1 cellular context compared by ENCODE assay signal in the genomic region with DNA sequence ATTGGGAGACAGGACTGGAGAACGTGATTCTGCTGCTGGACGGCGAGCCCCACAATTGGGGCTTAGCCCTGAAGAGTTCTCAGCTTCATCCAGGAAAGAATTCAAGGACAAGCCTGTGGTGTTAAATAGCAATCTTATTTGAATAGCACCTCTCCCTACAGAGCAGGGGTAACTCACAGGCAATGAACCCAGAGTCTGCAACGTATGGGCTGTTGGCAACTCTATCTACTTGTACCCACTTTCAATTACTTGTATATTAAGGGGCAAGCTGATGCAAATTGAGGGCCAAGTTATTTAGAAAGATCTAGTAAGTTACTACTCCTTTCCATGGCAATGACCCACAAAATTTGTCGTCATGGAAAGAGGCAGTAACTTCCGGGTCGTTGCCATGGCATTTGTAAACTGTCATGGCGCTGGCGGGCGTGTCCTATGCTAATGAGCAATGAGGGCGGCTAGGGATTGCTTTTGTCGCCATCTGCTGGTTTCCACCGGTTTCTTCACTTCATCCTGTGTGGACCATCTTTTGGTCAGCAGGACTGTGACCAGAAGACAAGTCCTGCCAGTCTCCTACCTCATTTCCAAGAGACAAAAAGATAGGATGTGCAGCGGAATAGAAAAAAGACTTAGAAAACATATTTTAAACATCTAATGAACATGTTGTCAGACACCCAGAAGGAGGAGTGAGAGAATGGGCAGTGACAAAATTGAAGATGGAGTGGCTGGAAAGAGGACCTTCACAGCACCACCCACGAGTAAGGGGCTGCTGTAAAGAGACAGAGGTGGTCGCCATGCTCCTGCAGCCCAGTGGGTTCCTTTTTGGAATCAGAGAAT.
TF ChIP-seq lines count a peak whose summit lies in the region.

No MANE protein-coding gene starts in this region.

TF ChIP-seq in K562, 482 proteins besides CTCF, POLR2A, EP300 and RAD21 (continued from another document and continues in another):
- TF ChIP-seq, protein P1, sequence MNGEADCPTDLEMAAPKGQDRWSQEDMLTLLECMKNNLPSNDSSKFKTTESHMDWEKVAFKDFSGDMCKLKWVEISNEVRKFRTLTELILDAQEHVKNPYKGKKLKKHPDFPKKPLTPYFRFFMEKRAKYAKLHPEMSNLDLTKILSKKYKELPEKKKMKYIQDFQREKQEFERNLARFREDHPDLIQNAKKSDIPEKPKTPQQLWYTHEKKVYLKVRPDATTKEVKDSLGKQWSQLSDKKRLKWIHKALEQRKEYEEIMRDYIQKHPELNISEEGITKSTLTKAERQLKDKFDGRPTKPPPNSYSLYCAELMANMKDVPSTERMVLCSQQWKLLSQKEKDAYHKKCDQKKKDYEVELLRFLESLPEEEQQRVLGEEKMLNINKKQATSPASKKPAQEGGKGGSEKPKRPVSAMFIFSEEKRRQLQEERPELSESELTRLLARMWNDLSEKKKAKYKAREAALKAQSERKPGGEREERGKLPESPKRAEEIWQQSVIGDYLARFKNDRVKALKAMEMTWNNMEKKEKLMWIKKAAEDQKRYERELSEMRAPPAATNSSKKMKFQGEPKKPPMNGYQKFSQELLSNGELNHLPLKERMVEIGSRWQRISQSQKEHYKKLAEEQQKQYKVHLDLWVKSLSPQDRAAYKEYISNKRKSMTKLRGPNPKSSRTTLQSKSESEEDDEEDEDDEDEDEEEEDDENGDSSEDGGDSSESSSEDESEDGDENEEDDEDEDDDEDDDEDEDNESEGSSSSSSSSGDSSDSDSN (IDR thresholded peaks at IDR 0.05; ENCODE audit: borderline replicate concordance in 1 of 2, low read depth in 2 of 2, low read length in 2 of 2), result no peak
- TF ChIP-seq ZKSCAN8 (CRISPR knock-in tag; IDR thresholded peaks at IDR 0.05), result no peak
- TF ChIP-seq, protein P2, sequence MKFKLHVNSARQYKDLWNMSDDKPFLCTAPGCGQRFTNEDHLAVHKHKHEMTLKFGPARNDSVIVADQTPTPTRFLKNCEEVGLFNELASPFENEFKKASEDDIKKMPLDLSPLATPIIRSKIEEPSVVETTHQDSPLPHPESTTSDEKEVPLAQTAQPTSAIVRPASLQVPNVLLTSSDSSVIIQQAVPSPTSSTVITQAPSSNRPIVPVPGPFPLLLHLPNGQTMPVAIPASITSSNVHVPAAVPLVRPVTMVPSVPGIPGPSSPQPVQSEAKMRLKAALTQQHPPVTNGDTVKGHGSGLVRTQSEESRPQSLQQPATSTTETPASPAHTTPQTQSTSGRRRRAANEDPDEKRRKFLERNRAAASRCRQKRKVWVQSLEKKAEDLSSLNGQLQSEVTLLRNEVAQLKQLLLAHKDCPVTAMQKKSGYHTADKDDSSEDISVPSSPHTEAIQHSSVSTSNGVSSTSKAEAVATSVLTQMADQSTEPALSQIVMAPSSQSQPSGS (CRISPR knock-in tag; IDR thresholded peaks at IDR 0.05), result no peak
- TF ChIP-seq SOX6 (IDR thresholded peaks at IDR 0.05), result no peak
- no peak for TF ChIP-seq ZNF316 (IDR thresholded peaks at IDR 0.05)
- TF ChIP-seq IFI16 (CRISPR knock-in tag; IDR thresholded peaks at IDR 0.05), result no peak
- no peak for TF ChIP-seq KLF16 (IDR thresholded peaks at IDR 0.05)
- TF ChIP-seq NCOR1 (IDR thresholded peaks at IDR 0.05), result no peak
- peak; percentile 90 for TF ChIP-seq CC2D1A (IDR thresholded peaks at IDR 0.05)
- peak; percentile 70; the same call in 1 of the 2 replicates for TF ChIP-seq EHMT2 (IDR thresholded peaks at IDR 0.05)
- peak; percentile 53 for TF ChIP-seq TBP (optimal IDR thresholded peaks at IDR 0.05; ENCODE audit: low read depth, low read length)
- TF ChIP-seq, protein P3, sequence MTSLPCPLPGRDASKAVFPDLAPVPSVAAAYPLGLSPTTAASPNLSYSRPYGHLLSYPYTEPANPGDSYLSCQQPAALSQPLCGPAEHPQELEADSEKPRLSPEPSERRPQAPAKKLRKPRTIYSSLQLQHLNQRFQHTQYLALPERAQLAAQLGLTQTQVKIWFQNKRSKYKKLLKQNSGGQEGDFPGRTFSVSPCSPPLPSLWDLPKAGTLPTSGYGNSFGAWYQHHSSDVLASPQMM (CRISPR knock-in tag; IDR thresholded peaks at IDR 0.05), result no peak
- no peak for TF ChIP-seq GTF2A2 (tag; IDR thresholded peaks at IDR 0.05)
- peak in 1 of 2 experiments; percentile 98; a peak in 2 of 4 replicates for TF ChIP-seq CSDE1 (IDR thresholded peaks at IDR 0.05)
- 0 out of 4 replicates have a peak, but pooled peaks of 1 of the 2 experiments have one; percentile 31 for TF ChIP-seq TRIM24 (IDR thresholded peaks at IDR 0.05)
- TF ChIP-seq, protein P4, sequence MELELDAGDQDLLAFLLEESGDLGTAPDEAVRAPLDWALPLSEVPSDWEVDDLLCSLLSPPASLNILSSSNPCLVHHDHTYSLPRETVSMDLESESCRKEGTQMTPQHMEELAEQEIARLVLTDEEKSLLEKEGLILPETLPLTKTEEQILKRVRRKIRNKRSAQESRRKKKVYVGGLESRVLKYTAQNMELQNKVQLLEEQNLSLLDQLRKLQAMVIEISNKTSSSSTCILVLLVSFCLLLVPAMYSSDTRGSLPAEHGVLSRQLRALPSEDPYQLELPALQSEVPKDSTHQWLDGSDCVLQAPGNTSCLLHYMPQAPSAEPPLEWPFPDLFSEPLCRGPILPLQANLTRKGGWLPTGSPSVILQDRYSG (tag; conservative IDR thresholded peaks at IDR 0.05; ENCODE audit: low read depth), result no peak; the same call in 1 of the 2 replicates
- TF ChIP-seq SMC3 (conservative IDR thresholded peaks at IDR 0.05; ENCODE audit: insufficient read depth, low read depth, low read length), result peak; percentile 97
- no peak for TF ChIP-seq SMARCA5 (IDR thresholded peaks at IDR 0.05)
- TF ChIP-seq JUN (IDR thresholded peaks at IDR 0.05; ENCODE audit: borderline replicate concordance, low read depth, low read length), result peak; percentile 81
- TF ChIP-seq JUN (CRISPR knock-in tag; IDR thresholded peaks at IDR 0.05; ENCODE audit: borderline replicate concordance), result no peak
- TF ChIP-seq SAFB (IDR thresholded peaks at IDR 0.05; ENCODE audit: borderline replicate concordance, low read depth, low read length), result no peak
- peak; percentile 99 for TF ChIP-seq MXI1 (IDR thresholded peaks at IDR 0.05; ENCODE audit: low read depth, low read length)
- TF ChIP-seq BHLHE40 (IDR thresholded peaks at IDR 0.05; ENCODE audit: low read length), result peak; percentile 58
- no peak for TF ChIP-seq RBM22 (IDR thresholded peaks at IDR 0.05; ENCODE audit: low read depth, low read length, poor library complexity, severe bottlenecking)
- TF ChIP-seq NELFE (IDR thresholded peaks at IDR 0.05; ENCODE audit: insufficient read depth, insufficient read length), result no peak
- peak; percentile 94 to 100 (median 99) for TF ChIP-seq YY1 (IDR thresholded peaks at IDR 0.05; ENCODE audit: borderline replicate concordance in 1 of 3, control insufficient read depth in 1 of 3, extremely low read depth in 1 of 3, insufficient read depth in 3 of 3, insufficient read length in 1 of 3, insufficient replicate concordance in 2 of 3, low read depth in 1 of 3, low read length in 2 of 3)
- no peak for TF ChIP-seq SLC30A9 (CRISPR knock-in tag; IDR thresholded peaks at IDR 0.05)
- TF ChIP-seq, protein P5, sequence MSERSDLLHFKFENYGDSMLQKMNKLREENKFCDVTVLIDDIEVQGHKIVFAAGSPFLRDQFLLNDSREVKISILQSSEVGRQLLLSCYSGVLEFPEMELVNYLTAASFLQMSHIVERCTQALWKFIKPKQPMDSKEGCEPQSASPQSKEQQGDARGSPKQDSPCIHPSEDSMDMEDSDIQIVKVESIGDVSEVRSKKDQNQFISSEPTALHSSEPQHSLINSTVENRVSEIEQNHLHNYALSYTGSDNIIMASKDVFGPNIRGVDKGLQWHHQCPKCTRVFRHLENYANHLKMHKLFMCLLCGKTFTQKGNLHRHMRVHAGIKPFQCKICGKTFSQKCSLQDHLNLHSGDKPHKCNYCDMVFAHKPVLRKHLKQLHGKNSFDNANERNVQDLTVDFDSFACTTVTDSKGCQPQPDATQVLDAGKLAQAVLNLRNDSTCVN (CRISPR knock-in tag; IDR thresholded peaks at IDR 0.05), result no peak
- no peak for TF ChIP-seq MTA1 (IDR thresholded peaks at IDR 0.05; ENCODE audit: borderline replicate concordance)
- TF ChIP-seq FOXK2 (conservative IDR thresholded peaks at IDR 0.05 in 1 of 2, IDR thresholded peaks at IDR 0.05 in 1 of 2; ENCODE audit: low read depth in 2 of 2), result peak; percentile 45 to 64; a peak in 2 of 4 replicates
- no peak for TF ChIP-seq SIN3B (IDR thresholded peaks at IDR 0.05; ENCODE audit: low read depth)
- TF ChIP-seq, protein P6, sequence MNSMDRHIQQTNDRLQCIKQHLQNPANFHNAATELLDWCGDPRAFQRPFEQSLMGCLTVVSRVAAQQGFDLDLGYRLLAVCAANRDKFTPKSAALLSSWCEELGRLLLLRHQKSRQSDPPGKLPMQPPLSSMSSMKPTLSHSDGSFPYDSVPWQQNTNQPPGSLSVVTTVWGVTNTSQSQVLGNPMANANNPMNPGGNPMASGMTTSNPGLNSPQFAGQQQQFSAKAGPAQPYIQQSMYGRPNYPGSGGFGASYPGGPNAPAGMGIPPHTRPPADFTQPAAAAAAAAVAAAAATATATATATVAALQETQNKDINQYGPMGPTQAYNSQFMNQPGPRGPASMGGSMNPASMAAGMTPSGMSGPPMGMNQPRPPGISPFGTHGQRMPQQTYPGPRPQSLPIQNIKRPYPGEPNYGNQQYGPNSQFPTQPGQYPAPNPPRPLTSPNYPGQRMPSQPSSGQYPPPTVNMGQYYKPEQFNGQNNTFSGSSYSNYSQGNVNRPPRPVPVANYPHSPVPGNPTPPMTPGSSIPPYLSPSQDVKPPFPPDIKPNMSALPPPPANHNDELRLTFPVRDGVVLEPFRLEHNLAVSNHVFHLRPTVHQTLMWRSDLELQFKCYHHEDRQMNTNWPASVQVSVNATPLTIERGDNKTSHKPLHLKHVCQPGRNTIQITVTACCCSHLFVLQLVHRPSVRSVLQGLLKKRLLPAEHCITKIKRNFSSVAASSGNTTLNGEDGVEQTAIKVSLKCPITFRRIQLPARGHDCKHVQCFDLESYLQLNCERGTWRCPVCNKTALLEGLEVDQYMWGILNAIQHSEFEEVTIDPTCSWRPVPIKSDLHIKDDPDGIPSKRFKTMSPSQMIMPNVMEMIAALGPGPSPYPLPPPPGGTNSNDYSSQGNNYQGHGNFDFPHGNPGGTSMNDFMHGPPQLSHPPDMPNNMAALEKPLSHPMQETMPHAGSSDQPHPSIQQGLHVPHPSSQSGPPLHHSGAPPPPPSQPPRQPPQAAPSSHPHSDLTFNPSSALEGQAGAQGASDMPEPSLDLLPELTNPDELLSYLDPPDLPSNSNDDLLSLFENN (IDR thresholded peaks at IDR 0.05; ENCODE audit: low read depth in 2 of 2, low read length in 2 of 2), result peak in 1 of 2 experiments; percentile 83; a peak in 2 of 4 replicates
- TF ChIP-seq KAT2B (IDR thresholded peaks at IDR 0.05; ENCODE audit: low read depth, low read length), result no peak
- TF ChIP-seq JUNB (CRISPR knock-in tag; conservative IDR thresholded peaks at IDR 0.05), result no peak
- TF ChIP-seq ZC3H11A (IDR thresholded peaks at IDR 0.05; ENCODE audit: low read depth, low read length), result 0 out of 2 replicates have a peak, but pooled peaks have one; percentile 75
- TF ChIP-seq JUND (IDR thresholded peaks at IDR 0.05; ENCODE audit: borderline replicate concordance, low read depth, low read length), result peak; percentile 89
- peak; percentile 91; the same call in 2 of the 3 replicates for TF ChIP-seq JUND (tag; IDR thresholded peaks at IDR 0.05; ENCODE audit: borderline replicate concordance, low read depth, low read length)
- TF ChIP-seq, protein P7, sequence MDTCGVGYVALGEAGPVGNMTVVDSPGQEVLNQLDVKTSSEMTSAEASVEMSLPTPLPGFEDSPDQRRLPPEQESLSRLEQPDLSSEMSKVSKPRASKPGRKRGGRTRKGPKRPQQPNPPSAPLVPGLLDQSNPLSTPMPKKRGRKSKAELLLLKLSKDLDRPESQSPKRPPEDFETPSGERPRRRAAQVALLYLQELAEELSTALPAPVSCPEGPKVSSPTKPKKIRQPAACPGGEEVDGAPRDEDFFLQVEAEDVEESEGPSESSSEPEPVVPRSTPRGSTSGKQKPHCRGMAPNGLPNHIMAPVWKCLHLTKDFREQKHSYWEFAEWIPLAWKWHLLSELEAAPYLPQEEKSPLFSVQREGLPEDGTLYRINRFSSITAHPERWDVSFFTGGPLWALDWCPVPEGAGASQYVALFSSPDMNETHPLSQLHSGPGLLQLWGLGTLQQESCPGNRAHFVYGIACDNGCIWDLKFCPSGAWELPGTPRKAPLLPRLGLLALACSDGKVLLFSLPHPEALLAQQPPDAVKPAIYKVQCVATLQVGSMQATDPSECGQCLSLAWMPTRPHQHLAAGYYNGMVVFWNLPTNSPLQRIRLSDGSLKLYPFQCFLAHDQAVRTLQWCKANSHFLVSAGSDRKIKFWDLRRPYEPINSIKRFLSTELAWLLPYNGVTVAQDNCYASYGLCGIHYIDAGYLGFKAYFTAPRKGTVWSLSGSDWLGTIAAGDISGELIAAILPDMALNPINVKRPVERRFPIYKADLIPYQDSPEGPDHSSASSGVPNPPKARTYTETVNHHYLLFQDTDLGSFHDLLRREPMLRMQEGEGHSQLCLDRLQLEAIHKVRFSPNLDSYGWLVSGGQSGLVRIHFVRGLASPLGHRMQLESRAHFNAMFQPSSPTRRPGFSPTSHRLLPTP (IDR thresholded peaks at IDR 0.05; ENCODE audit: borderline replicate concordance, extremely low read depth, insufficient read length), result no peak
- TF ChIP-seq, protein P8, sequence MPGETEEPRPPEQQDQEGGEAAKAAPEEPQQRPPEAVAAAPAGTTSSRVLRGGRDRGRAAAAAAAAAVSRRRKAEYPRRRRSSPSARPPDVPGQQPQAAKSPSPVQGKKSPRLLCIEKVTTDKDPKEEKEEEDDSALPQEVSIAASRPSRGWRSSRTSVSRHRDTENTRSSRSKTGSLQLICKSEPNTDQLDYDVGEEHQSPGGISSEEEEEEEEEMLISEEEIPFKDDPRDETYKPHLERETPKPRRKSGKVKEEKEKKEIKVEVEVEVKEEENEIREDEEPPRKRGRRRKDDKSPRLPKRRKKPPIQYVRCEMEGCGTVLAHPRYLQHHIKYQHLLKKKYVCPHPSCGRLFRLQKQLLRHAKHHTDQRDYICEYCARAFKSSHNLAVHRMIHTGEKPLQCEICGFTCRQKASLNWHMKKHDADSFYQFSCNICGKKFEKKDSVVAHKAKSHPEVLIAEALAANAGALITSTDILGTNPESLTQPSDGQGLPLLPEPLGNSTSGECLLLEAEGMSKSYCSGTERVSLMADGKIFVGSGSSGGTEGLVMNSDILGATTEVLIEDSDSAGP (CRISPR knock-in tag; IDR thresholded peaks at IDR 0.05), result no peak
- TF ChIP-seq, protein P9, sequence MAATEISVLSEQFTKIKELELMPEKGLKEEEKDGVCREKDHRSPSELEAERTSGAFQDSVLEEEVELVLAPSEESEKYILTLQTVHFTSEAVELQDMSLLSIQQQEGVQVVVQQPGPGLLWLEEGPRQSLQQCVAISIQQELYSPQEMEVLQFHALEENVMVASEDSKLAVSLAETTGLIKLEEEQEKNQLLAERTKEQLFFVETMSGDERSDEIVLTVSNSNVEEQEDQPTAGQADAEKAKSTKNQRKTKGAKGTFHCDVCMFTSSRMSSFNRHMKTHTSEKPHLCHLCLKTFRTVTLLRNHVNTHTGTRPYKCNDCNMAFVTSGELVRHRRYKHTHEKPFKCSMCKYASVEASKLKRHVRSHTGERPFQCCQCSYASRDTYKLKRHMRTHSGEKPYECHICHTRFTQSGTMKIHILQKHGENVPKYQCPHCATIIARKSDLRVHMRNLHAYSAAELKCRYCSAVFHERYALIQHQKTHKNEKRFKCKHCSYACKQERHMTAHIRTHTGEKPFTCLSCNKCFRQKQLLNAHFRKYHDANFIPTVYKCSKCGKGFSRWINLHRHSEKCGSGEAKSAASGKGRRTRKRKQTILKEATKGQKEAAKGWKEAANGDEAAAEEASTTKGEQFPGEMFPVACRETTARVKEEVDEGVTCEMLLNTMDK (IDR thresholded peaks at IDR 0.05; ENCODE audit: borderline replicate concordance, insufficient read depth, low read depth, low read length, poor library complexity, severe bottlenecking), result peak; percentile 33
- TF ChIP-seq ETV5 (CRISPR knock-in tag; IDR thresholded peaks at IDR 0.05; ENCODE audit: low read depth), result 0 out of 2 replicates have a peak, but pooled peaks have one; percentile 55
